ENCODE assay signal across 17 cellular contexts in the genomic region with DNA sequence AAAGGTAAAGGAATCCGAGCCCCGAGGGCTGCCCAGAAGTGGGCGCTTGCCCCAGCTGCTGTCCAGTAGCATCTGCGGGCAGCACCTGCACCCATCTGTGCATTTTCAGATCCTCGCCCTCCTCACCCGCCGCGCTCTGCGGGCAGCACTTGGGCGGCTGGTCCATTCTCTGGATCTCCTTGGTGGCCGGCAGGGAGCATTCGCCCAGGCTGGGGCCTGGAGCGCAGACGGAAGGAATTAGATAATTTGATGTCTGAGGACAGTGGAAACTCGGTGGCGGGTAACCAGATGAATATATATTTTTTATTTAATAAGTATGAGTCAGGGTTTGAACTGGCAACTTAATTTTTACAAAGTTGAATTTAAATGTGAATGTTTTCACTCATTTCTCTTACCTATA.
DNase-seq lines count a peak whose midpoint lies in the region; FAIRE-seq and TF ChIP-seq lines count a peak whose summit lies in the region.
"Had no signal": no experiment of that assay in that cellular context is flagged by ENCODE, and none has a peak within 500 bp of the region (broad histone marks: within the 10 kb centered on the region; RNA-seq: fewer than 3 reads in every experiment).

No MANE protein-coding gene starts in this region.

- H3K9me3 ChIP-seq in endothelial cell of umbilical vein (replicated peaks; ENCODE audit: control insufficient read depth, insufficient read depth, low read length) = no peaks in the 10 kb centered on the region
- H3K9me3 ChIP-seq in neural progenitor cell (ENCODE audit: low read depth) = no peaks in the 10 kb centered on the region
- no peaks in the 10 kb centered on the region for H3K9me3 ChIP-seq in CD8-positive, alpha-beta memory T cell (ENCODE audit: low read length)
- H3K9me3 ChIP-seq: colonic mucosa had no signal

- CTCF ChIA-PET in endothelial cell of umbilical vein (lab: Charles Lee) = no interaction called here
- CTCF ChIA-PET in CD8-positive, alpha-beta memory T cell (lab: Charles Lee) = no interaction called here

- H3K79me2 ChIP-seq in endothelial cell of umbilical vein (ENCODE audit: control insufficient read depth, insufficient read depth, low read length) (no peaks in the 10 kb centered on the region), neural progenitor cell (ENCODE audit: low read depth) (no peaks in the 10 kb centered on the region)

- H3K4me3 ChIP-seq in GM12864 (ENCODE audit: low read depth, low read length) = no peak overlapping the region
- no peak overlapping the region for H3K4me3 ChIP-seq in endothelial cell of umbilical vein (replicated peaks in 1 of 3; ENCODE audit: insufficient read depth in 1 of 3, low read depth in 1 of 3, low read length in 3 of 3)
- H3K4me3 ChIP-seq in neural progenitor cell = no peak overlapping the region
- H3K4me3 ChIP-seq in CD8-positive, alpha-beta memory T cell (ENCODE audit: low read length) = no peak overlapping the region
- H3K4me3 ChIP-seq: colonic mucosa had no signal

- no peak for DNase-seq in GM12864 (ENCODE audit: low read depth)
- DNase-seq in NCI-H526 treated with DMSO at 0.1 percent for 48 hours (lab: John Stamatoyannopoulos, UW) = peak; percentile 15
- no peak for DNase-seq in endothelial cell of umbilical vein (ENCODE audit: low read depth, low spot score)
- no peak for DNase-seq in neural progenitor cell (ENCODE audit: low spot score)
- DNase-seq in DMS79 (lab: John Stamatoyannopoulos, UW) = no peak
- no peak for DNase-seq in Ammon's horn (ENCODE audit: low spot score)
- no peak for DNase-seq in CD8-positive, alpha-beta memory T cell
- DNase-seq in stimulated activated CD8-positive, alpha-beta memory T cell treated with anti-CD3 and anti-CD28 coated beads, Interleukin-4, amount 100 ng/mL, for 48 hours = no peak
- DNase-seq: activated CD4-positive, alpha-beta T cell treated with anti-CD3 and anti-CD28 coated beads for 1 hour; CD8-positive, alpha-beta T cell; colonic mucosa; GOT3; naive thymus-derived CD4-positive, alpha-beta T cell; NCI-H2171 treated with DMSO at 0.1 percent for 48 hours; OCI-M1 had no signal

- H3K36me3 ChIP-seq in endothelial cell of umbilical vein (ENCODE audit: control insufficient read depth in 2 of 2, extremely low read depth in 1 of 2, insufficient read depth in 2 of 2, low read length in 2 of 2) = no peaks in the 10 kb centered on the region
- no peaks in the 10 kb centered on the region for H3K36me3 ChIP-seq in neural progenitor cell
- no peaks in the 10 kb centered on the region for H3K36me3 ChIP-seq in CD8-positive, alpha-beta memory T cell (ENCODE audit: insufficient read depth, low read length)
- H3K36me3 ChIP-seq: colonic mucosa had no signal

- peaks cover 8% of the 10 kb centered on the region for H3F3A ChIP-seq in neural progenitor cell (ENCODE audit: low read depth)

- H2AFZ ChIP-seq in endothelial cell of umbilical vein (ENCODE audit: low read depth, low read length) (no peak overlapping the region), neural progenitor cell (replicated peaks) (no peak overlapping the region)

- H3K27ac ChIP-seq in endothelial cell of umbilical vein (ENCODE audit: insufficient read depth, low read depth, low read length) (peak overlapping the region; percentile 37), neural progenitor cell (no peak overlapping the region)
- H3K27ac ChIP-seq in CD8-positive, alpha-beta memory T cell (ENCODE audit: low read depth, low read length) = no peak overlapping the region
- H3K27ac ChIP-seq: colonic mucosa had no signal

- H3K36me3 Mint-ChIP-seq in neural progenitor cell = no peaks in the 10 kb centered on the region
- peaks cover 0 to 6% (median 2%) of the 10 kb centered on the region in 3 donors for H3K36me3 Mint-ChIP-seq in CD8-positive, alpha-beta memory T cell
- H3K36me3 Mint-ChIP-seq: CD8-positive, alpha-beta T cell; naive thymus-derived CD4-positive, alpha-beta T cell had no signal

- peaks cover 85% of the 10 kb centered on the region for H3K4me1 Mint-ChIP-seq in neural progenitor cell
- H3K4me1 Mint-ChIP-seq in CD8-positive, alpha-beta memory T cell = no peaks in the 10 kb centered on the region

- H4K20me1 ChIP-seq in endothelial cell of umbilical vein (replicated peaks; ENCODE audit: control insufficient read depth, extremely low read depth, insufficient read depth, low read length) = no peaks in the 10 kb centered on the region
- H4K20me1 ChIP-seq in neural progenitor cell (ENCODE audit: low read depth) = no peaks in the 10 kb centered on the region

- POLR2A ChIA-PET in endothelial cell of umbilical vein (lab: Charles Lee) = no interaction called here
- POLR2A ChIA-PET in CD8-positive, alpha-beta memory T cell (lab: Charles Lee) = no interaction called here

- H3K9me1 ChIP-seq in endothelial cell of umbilical vein (replicated peaks; ENCODE audit: control insufficient read depth, extremely low read depth, insufficient read depth, low read length) = no peaks in the 10 kb centered on the region

- H3K27me3 Mint-ChIP-seq in neural progenitor cell (ENCODE audit: insufficient read depth, low read depth) = peaks cover 25% of the 10 kb centered on the region
- no peaks in the 10 kb centered on the region for H3K27me3 Mint-ChIP-seq in CD8-positive, alpha-beta memory T cell
- H3K27me3 Mint-ChIP-seq: naive thymus-derived CD4-positive, alpha-beta T cell; stimulated activated naive CD8-positive, alpha-beta T cell treated with anti-CD3 and anti-CD28 coated beads, Interleukin-15, amount 100 ng/mL, for 72 hours had no signal

- intact Hi-C loops in endothelial cell of umbilical vein (cut with micrococcal nuclease) = no loop called here

- H3K4me2 ChIP-seq in endothelial cell of umbilical vein (ENCODE audit: insufficient read depth, low read length) = peak overlapping the region; percentile 42
- H3K4me2 ChIP-seq in neural progenitor cell = peak overlapping the region; percentile 55

- peak overlapping the region; percentile 32 for H3K27ac Mint-ChIP-seq in neural progenitor cell
- H3K27ac Mint-ChIP-seq in CD8-positive, alpha-beta memory T cell = no peak overlapping the region
- H3K27ac Mint-ChIP-seq: CD8-positive, alpha-beta T cell; stimulated activated naive CD8-positive, alpha-beta T cell treated with anti-CD3 and anti-CD28 coated beads, Interleukin-15, amount 100 ng/mL, for 72 hours had no signal

- BruUV-seq in endothelial cell of umbilical vein (replicated peaks; lab: Mats Ljungman, UMichigan) = no TSS peak

- TF ChIP-seq POLR2A in endothelial cell of umbilical vein (IDR thresholded peaks at IDR 0.05; ENCODE audit: low read depth, low read length) = no peak

- H3K9me3 Mint-ChIP-seq in neural progenitor cell = no peaks in the 10 kb centered on the region
- H3K9me3 Mint-ChIP-seq in CD8-positive, alpha-beta memory T cell = no peaks in the 10 kb centered on the region
- H3K9me3 Mint-ChIP-seq: CD8-positive, alpha-beta T cell; naive thymus-derived CD4-positive, alpha-beta T cell; stimulated activated naive CD8-positive, alpha-beta T cell treated with anti-CD3 and anti-CD28 coated beads, Interleukin-15, amount 100 ng/mL, for 72 hours had no signal

- H3K4me3 Mint-ChIP-seq in neural progenitor cell = no peak overlapping the region
- no peak overlapping the region for H3K4me3 Mint-ChIP-seq in CD8-positive, alpha-beta memory T cell
- H3K4me3 Mint-ChIP-seq: CD8-positive, alpha-beta T cell; naive thymus-derived CD4-positive, alpha-beta T cell had no signal

- no peak for FAIRE-seq in endothelial cell of umbilical vein (lab: Jason Lieb, UNC)
- FAIRE-seq: islet of Langerhans had no signal

- H3K9ac ChIP-seq in endothelial cell of umbilical vein (replicated peaks; ENCODE audit: extremely low read depth, insufficient read depth, low read length) = no peak overlapping the region
- no peak overlapping the region for H3K9ac ChIP-seq in neural progenitor cell

- H3K4me1 ChIP-seq in endothelial cell of umbilical vein (ENCODE audit: control insufficient read depth, extremely low read depth, insufficient read depth, low read length) = peaks cover 15% of the 10 kb centered on the region
- peaks cover 37% of the 10 kb centered on the region for H3K4me1 ChIP-seq in neural progenitor cell
- no peaks in the 10 kb centered on the region for H3K4me1 ChIP-seq in CD8-positive, alpha-beta memory T cell (ENCODE audit: insufficient read depth, low read length)
- H3K4me1 ChIP-seq: colonic mucosa had no signal

- H3K27me3 ChIP-seq in endothelial cell of umbilical vein (ENCODE audit: control insufficient read depth in 2 of 2, insufficient read depth in 2 of 2, low read length in 2 of 2) (no peaks in the 10 kb centered on the region), neural progenitor cell (no peaks in the 10 kb centered on the region)
- no peaks in the 10 kb centered on the region for H3K27me3 ChIP-seq in CD8-positive, alpha-beta memory T cell (ENCODE audit: insufficient read depth, low read length, poor library complexity, severe bottlenecking)
- H3K27me3 ChIP-seq: colonic mucosa had no signal

- dilution Hi-C loops in endothelial cell of umbilical vein (cut with MboI; ENCODE audit: extremely low pct_ligation_motif_present, low sequenced_read_pairs) = no loop called here

- TF ChIP-seq CTCF in GM12864 (IDR thresholded peaks at IDR 0.05; ENCODE audit: low read depth, low read length, missing control alignments) (peak; percentile 50), endothelial cell of umbilical vein (IDR thresholded peaks at IDR 0.05; ENCODE audit: extremely low read depth in 1 of 2, insufficient read depth in 1 of 2, low read depth in 1 of 2, low read length in 2 of 2) (peak; percentile 36 to 51), neural progenitor cell (IDR thresholded peaks at IDR 0.05) (peak; percentile 49)

TF ChIP-seq in endothelial cell of umbilical vein, 7 proteins besides CTCF, POLR2A, EP300 and RAD21:
- TF ChIP-seq, protein P1, sequence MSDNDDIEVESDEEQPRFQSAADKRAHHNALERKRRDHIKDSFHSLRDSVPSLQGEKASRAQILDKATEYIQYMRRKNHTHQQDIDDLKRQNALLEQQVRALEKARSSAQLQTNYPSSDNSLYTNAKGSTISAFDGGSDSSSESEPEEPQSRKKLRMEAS (IDR thresholded peaks at IDR 0.05; ENCODE audit: insufficient read depth, insufficient read length) = no peak
- TF ChIP-seq JUN (IDR thresholded peaks at IDR 0.05; ENCODE audit: borderline replicate concordance, insufficient read depth, insufficient read length, low read depth) (no peak), MYC (IDR thresholded peaks at IDR 0.05; ENCODE audit: low read depth, low read length) (no peak), POLR2AphosphoS5 (IDR thresholded peaks at IDR 0.05; ENCODE audit: insufficient read depth, low read depth, low read length) (no peak)
